ENCODE assay signal across 21 cellular contexts in the genomic region with DNA sequence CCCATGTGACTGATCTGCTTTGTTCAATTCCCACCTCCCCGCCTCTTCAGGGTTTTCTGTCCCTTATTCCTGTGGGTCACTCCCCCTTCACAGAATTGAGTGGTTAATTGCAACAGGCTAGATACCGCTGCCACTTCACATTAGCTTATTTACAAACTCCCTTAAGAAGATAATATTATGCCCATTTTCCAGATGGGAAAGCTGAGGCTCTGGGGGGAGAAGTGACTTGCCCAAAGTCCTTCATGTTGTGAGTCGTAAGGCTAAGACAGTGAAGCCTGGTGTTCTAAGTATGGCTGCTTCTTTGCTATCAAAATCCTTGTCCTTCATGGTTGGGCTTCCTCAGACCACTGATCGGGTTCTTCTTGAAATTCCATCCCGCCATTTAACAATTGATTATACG. TPM values are rescaled to one million over a fixed set of nuclear protein-coding genes. Genes with fewer than 3 reads are reported as not detected.
DNase-seq lines count a peak whose midpoint lies in the region; ATAC-seq and TF ChIP-seq lines count a peak whose summit lies in the region.
"Had no signal": no experiment of that assay in that cellular context is flagged by ENCODE, and none has a peak within 500 bp of the region (broad histone marks: within the 10 kb centered on the region; RNA-seq: fewer than 3 reads in every experiment).

No MANE protein-coding gene starts in this region.

- DNase-seq in left lung (no peak), prostate gland (ENCODE audit: low spot score) (no peak), AG08395 (ENCODE audit: low spot score) (no peak)
- DNase-seq in activated CD4-positive, alpha-beta T cell treated with anti-CD3 and anti-CD28 coated beads, Interleukin-2, amount 50 U/mL, for 4 hours = no peak
- DNase-seq: AML-193; BE2C; Calu3; CD4-positive, alpha-beta memory T cell; COR-L47; DMS79; EL; GDM1; H9 had no signal

- no peaks in the 10 kb centered on the region for H3K9me3 ChIP-seq in left lung
- H3K9me3 ChIP-seq in prostate gland = no peaks in the 10 kb centered on the region
- H3K9me3 ChIP-seq: BE2C; BLaER1 treated with 17β-estradiol and CSF1 and Interleukin-3, amounts not matched to agents 10 nM and 100 nM had no signal

- H3K36me3 ChIP-seq in left lung (peaks cover 0 to 24% of the 10 kb centered on the region in 2 donors), prostate gland (no peaks in the 10 kb centered on the region)
- H3K36me3 ChIP-seq: BE2C; BLaER1 treated with 17β-estradiol and CSF1 and Interleukin-3, amounts not matched to agents 10 nM and 100 nM had no signal

- H3K27me3 ChIP-seq in left lung = no peaks in the 10 kb centered on the region
- H3K27me3 ChIP-seq in prostate gland (replicated peaks; ENCODE audit: insufficient read depth) = no peaks in the 10 kb centered on the region
- H3K27me3 ChIP-seq: BE2C; BLaER1 treated with 17β-estradiol and CSF1 and Interleukin-3, amounts not matched to agents 10 nM and 100 nM had no signal

- peak; percentile 7 for ATAC-seq in left lung
- no peak for ATAC-seq in GM21786 (IDR thresholded peaks at IDR 0.05; ENCODE audit: unreplicated experiment)
- ATAC-seq: GM12878, GM23338, HCT116 had no signal

- WGBS in prostate gland = 94% methylated on average over 6 of the region's 6 CpGs

- intact Hi-C loops in left lung (cut with DNase I) (no loop called here), prostate gland (cut with DNase I) (no loop called here)

- H3K27ac ChIP-seq in 22Rv1 = peak overlapping the region; percentile 89
- peak overlapping the region; percentile 90; the same call in 1 of the 2 replicates for H3K27ac ChIP-seq in C4-2B
- peak overlapping the region in 1 of 2 donors; percentile 13 for H3K27ac ChIP-seq in left lung
- peak overlapping the region; percentile 65 to 91 for H3K27ac ChIP-seq in prostate gland
- H3K27ac ChIP-seq: BLaER1 treated with 17β-estradiol and CSF1 and Interleukin-3, amounts not matched to agents 10 nM and 100 nM had no signal

- H3K4me1 ChIP-seq in left lung = peaks cover 0 to 3% of the 10 kb centered on the region in 2 donors
- peaks cover 8% of the 10 kb centered on the region for H3K4me1 ChIP-seq in prostate gland (replicated peaks)
- H3K4me1 ChIP-seq: BE2C; BLaER1 treated with 17β-estradiol and CSF1 and Interleukin-3, amounts not matched to agents 10 nM and 100 nM had no signal

- H3K4me3 ChIP-seq in left lung (no peak overlapping the region), prostate gland (no peak overlapping the region)
- H3K4me3 ChIP-seq: BLaER1 treated with 17β-estradiol and CSF1 and Interleukin-3, amounts not matched to agents 10 nM and 100 nM; GM12878; GM23338 had no signal

- no peak for TF ChIP-seq POLR2A in prostate gland (IDR thresholded peaks at IDR 0.05)

- TF ChIP-seq CTCF in 22Rv1 (IDR thresholded peaks at IDR 0.05) (no peak), C4-2B (conservative IDR thresholded peaks at IDR 0.05) (no peak), left lung (IDR thresholded peaks at IDR 0.05) (no peak), prostate gland (IDR thresholded peaks at IDR 0.05) (no peak)

RNA-seq across cellular contexts. Expression of a gene that starts 39.9 kb away (rescaled TPM):
- total RNA-seq in left lung = not detected
- not detected for total RNA-seq in prostate gland
- total RNA-seq: Calu3; CD4-positive, alpha-beta memory T cell; GM12878; GM23338; H4; H9 had no signal
